ENCODE assay signal across 7 cellular contexts in the genomic region with DNA sequence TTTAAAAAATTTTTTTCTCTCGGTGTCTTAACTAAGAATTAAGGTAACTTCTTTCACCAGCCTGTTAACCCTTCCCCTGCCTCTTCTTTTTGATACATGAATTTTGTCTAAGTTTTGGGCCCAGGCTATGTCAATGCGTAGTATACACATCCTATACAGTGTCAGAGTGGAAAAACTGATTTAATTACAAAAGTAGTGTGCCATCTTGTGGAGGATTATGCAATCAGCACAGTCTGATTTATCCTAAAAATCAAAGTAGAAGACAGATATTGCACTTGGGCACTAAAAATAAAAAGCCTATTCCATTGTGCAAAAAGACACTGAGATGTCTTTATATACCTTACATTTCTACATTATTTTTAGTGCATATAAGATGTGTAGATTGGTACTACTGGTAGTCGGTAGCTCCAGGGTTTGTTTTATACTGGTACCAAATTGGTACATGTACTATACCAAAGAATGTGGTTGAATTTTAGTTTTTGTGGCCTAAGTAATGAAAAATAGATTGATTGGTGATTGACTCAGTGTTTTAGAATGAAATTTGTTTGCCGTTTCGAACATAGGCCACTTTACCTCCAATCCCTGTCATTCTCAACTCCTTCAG.
DNase-seq lines count a peak whose midpoint lies in the region; TF ChIP-seq lines count a peak whose summit lies in the region.

No MANE protein-coding gene starts in this region.

- intact Hi-C loops in activated T-helper 2 cell treated with anti-CD3 and anti-CD28 coated beads, Interferon-gamma antibody, Interleukin-2, Interleukin-4, amounts not matched to agents 10 μg/mL and 5 μg/mL and 100 μg/mL, durations not matched to agents 14 hours and 24 hours and 36 hours (cut with micrococcal nuclease), result loop anchor here (1.0 kb wide), 2 partner anchors 316 to 355 kb away; no protein-coding TSS in a partner anchor

- no peak overlapping the region for H3K27ac Mint-ChIP-seq in endothelial cell (ENCODE audit: unreplicated experiment)
- H3K27ac Mint-ChIP-seq in activated T-helper 2 cell treated with anti-CD3 and anti-CD28 coated beads, Interferon-gamma antibody, Interleukin-2, Interleukin-4, amounts not matched to agents 10 μg/mL and 5 μg/mL and 100 μg/mL, durations not matched to agents 14 hours and 24 hours and 36 hours, result no peak overlapping the region

- H3K27me3 Mint-ChIP-seq in endothelial cell (ENCODE audit: unreplicated experiment), result no peaks in the 10 kb centered on the region
- H3K27me3 Mint-ChIP-seq in activated T-helper 2 cell treated with anti-CD3 and anti-CD28 coated beads, Interferon-gamma antibody, Interleukin-2, Interleukin-4, amounts not matched to agents 10 μg/mL and 5 μg/mL and 100 μg/mL, durations not matched to agents 14 hours and 24 hours and 36 hours (ENCODE audit: low read depth), result no peaks in the 10 kb centered on the region

- peak; percentile 60 for TF ChIP-seq CTCF in endothelial cell (IDR thresholded peaks at IDR 0.05; ENCODE audit: unreplicated experiment)

- no peak for TF ChIP-seq EP300 in Ishikawa (IDR thresholded peaks at IDR 0.05; ENCODE audit: borderline replicate concordance)

- H3K9me3 Mint-ChIP-seq in endothelial cell (ENCODE audit: unreplicated experiment), result no peaks in the 10 kb centered on the region
- H3K9me3 Mint-ChIP-seq in activated T-helper 2 cell treated with anti-CD3 and anti-CD28 coated beads, Interferon-gamma antibody, Interleukin-2, Interleukin-4, amounts not matched to agents 10 μg/mL and 5 μg/mL and 100 μg/mL, durations not matched to agents 14 hours and 24 hours and 36 hours, result no peaks in the 10 kb centered on the region

- no peak overlapping the region for H3K4me3 Mint-ChIP-seq in endothelial cell (ENCODE audit: unreplicated experiment)
- H3K4me3 Mint-ChIP-seq in activated T-helper 2 cell treated with anti-CD3 and anti-CD28 coated beads, Interferon-gamma antibody, Interleukin-2, Interleukin-4, amounts not matched to agents 10 μg/mL and 5 μg/mL and 100 μg/mL, durations not matched to agents 14 hours and 24 hours and 36 hours (ENCODE audit: low read depth), result no peak overlapping the region

- H3K4me1 Mint-ChIP-seq in endothelial cell (ENCODE audit: unreplicated experiment), result peaks cover 6% of the 10 kb centered on the region
- H3K4me1 Mint-ChIP-seq in activated T-helper 2 cell treated with anti-CD3 and anti-CD28 coated beads, Interferon-gamma antibody, Interleukin-2, Interleukin-4, amounts not matched to agents 10 μg/mL and 5 μg/mL and 100 μg/mL, durations not matched to agents 14 hours and 24 hours and 36 hours (ENCODE audit: low read depth), result peaks cover 5% of the 10 kb centered on the region

- peak; percentile 64 for TF ChIP-seq RAD21 in Ishikawa (IDR thresholded peaks at IDR 0.05; ENCODE audit: low read depth)

- peaks cover 15% of the 10 kb centered on the region for H3K36me3 Mint-ChIP-seq in endothelial cell (ENCODE audit: low read depth, unreplicated experiment)
- H3K36me3 Mint-ChIP-seq in activated T-helper 2 cell treated with anti-CD3 and anti-CD28 coated beads, Interferon-gamma antibody, Interleukin-2, Interleukin-4, amounts not matched to agents 10 μg/mL and 5 μg/mL and 100 μg/mL, durations not matched to agents 14 hours and 24 hours and 36 hours (ENCODE audit: low read depth), result peaks cover 15% of the 10 kb centered on the region

- peak; percentile 66 for DNase-seq in ELR (ENCODE audit: low read depth)
- DNase-seq in RKO (ENCODE audit: low spot score), result peak; percentile 82
- no peak for DNase-seq in endothelial cell (ENCODE audit: low spot score)
- DNase-seq in myocyte (ENCODE audit: low read depth), result peak; percentile 44
- DNase-seq in activated T-helper 2 cell treated with anti-CD3 and anti-CD28 coated beads, Interferon-gamma antibody, Interleukin-2, Interleukin-4, amounts not matched to agents 10 μg/mL and 5 μg/mL and 100 μg/mL, durations not matched to agents 14 hours and 24 hours and 36 hours (ENCODE audit: low spot score), result no peak
- DNase-seq in stimulated activated CD4-positive, alpha-beta T cell treated with anti-CD3 and anti-CD28 coated beads, Interleukin-1b, Interleukin-23, amount 100 ng/mL, for 48 hours, result no peak

TF ChIP-seq in Ishikawa, 13 proteins besides CTCF, POLR2A, EP300 and RAD21:
- no peak for TF ChIP-seq USF1 (IDR thresholded peaks at IDR 0.05)
- peak; percentile 74 for TF ChIP-seq CEBPB (IDR thresholded peaks at IDR 0.05)
- no peak for TF ChIP-seq YY1 (IDR thresholded peaks at IDR 0.05; ENCODE audit: low read depth)

Comparison
In these comparisons a context has a peak if more than half of its experiments do, and no peak if none do; other contexts are left out.
1. DNase-seq: peak in ELR (single experiment), RKO (single experiment) and myocyte (single experiment); none in endothelial cell (single experiment), activated T-helper 2 cell treated with anti-CD3 and anti-CD28 coated beads, Interferon-gamma antibody, Interleukin-2, Interleukin-4, amounts not matched to agents 10 μg/mL and 5 μg/mL and 100 μg/mL, durations not matched to agents 14 hours and 24 hours and 36 hours (single experiment) and stimulated activated CD4-positive, alpha-beta T cell treated with anti-CD3 and anti-CD28 coated beads, Interleukin-1b, Interleukin-23, amount 100 ng/mL, for 48 hours (single experiment).